Comparison of ENCODE assay signal across 11 cellular contexts in the genomic region with DNA sequence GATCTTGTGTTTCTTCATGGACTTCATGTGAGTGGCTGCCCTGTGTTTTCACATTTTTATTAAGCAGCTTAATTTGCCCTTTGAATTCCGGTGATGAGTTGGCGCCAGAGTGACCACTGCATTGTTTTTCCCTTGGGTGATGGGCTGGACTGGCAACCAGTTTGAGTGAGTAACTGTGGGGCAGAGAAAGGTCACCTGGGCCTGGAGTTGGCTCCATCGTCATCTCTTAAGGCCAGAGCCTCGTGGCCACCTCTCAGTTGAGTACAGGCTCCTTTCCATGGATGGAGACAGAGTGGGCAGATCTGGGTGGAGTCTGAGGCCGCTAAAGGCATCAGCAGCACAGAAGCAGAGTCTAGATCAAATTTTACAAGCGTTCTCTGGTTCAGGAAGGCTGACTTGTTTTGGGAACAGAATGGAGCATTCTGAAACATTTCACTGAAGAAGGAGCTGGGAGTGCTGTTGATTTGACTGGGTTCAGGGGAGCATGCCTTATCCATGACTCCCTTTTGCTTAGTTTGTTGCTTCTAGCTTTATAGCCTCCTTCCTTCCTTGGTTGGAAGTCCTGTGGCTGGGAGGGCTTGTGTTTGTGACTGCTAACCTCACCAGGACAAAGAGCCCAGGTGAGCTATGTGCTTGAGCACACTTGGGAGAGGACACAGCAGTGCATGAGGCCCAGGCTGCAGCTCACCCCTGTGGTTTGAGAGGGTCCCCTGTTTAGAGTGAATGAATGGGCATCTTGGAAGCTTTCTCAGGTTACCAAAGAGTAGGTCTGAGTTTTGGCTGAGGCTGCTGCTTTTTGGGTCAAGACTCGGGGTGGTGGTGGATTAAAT. TPM values are rescaled to one million over a fixed set of nuclear protein-coding genes. Genes with fewer than 3 reads are reported as not detected.
DNase-seq lines count a peak whose midpoint lies in the region; ATAC-seq and TF ChIP-seq lines count a peak whose summit lies in the region.
"Had no signal": no experiment of that assay in that cellular context is flagged by ENCODE, and none has a peak within 500 bp of the region (broad histone marks: within the 10 kb centered on the region; RNA-seq: fewer than 3 reads in every experiment).

No MANE protein-coding gene starts in this region.

- no peak overlapping the region for H3K4ac ChIP-seq in IMR-90 (ENCODE audit: low read depth, low read length)

- H3K9me3 ChIP-seq in CD4-positive, alpha-beta T cell (ENCODE audit: control insufficient read depth, low read length), result no peaks in the 10 kb centered on the region
- no peaks in the 10 kb centered on the region for H3K9me3 ChIP-seq in IMR-90 (ENCODE audit: control insufficient read depth, insufficient read depth, low read length)
- no peaks in the 10 kb centered on the region for H3K9me3 ChIP-seq in neural progenitor cell (ENCODE audit: low read depth)
- H3K9me3 ChIP-seq in hepatocyte (ENCODE audit: low read depth), result no peaks in the 10 kb centered on the region
- H3K9me3 ChIP-seq: esophagus squamous epithelium had no signal

- H4K8ac ChIP-seq in IMR-90 (ENCODE audit: low read depth in 2 of 2, low read length in 2 of 2), result no peak overlapping the region

- H4K5ac ChIP-seq in IMR-90 (ENCODE audit: low read depth, low read length), result no peak overlapping the region

- no peak for DNase-seq in CD4-positive, alpha-beta T cell
- DNase-seq in IMR-90 (peak; percentile 23), dermis microvascular lymphatic vessel endothelial cell (ENCODE audit: low read depth in 2 of 2) (peak; percentile 70 to 91), neural progenitor cell (ENCODE audit: low spot score) (no peak), HUDEP-2 (lab: John Stamatoyannopoulos, UW; ENCODE audit: unreplicated experiment in 76 of 76) (no peak), hepatocyte (ENCODE audit: low spot score) (no peak), AG08395 (ENCODE audit: low spot score) (no peak)
- DNase-seq: activated CD4-positive, alpha-beta T cell treated with anti-CD3 and anti-CD28 coated beads for 4 hours; activated effector memory CD4-positive, alpha-beta T cell treated with anti-CD3 and anti-CD28 coated beads, Interleukin-2, amount 50 U/mL, for 16 hours; esophagus squamous epithelium had no signal

- no peak for TF ChIP-seq CTCF in CD4-positive, alpha-beta T cell (IDR thresholded peaks at IDR 0.05)
- TF ChIP-seq CTCF in IMR-90 (conservative IDR thresholded peaks at IDR 0.05; ENCODE audit: low read depth, low read length) (no peak), neural progenitor cell (IDR thresholded peaks at IDR 0.05) (no peak), hepatocyte (IDR thresholded peaks at IDR 0.05; ENCODE audit: poor library complexity) (no peak)

- H3K27ac ChIP-seq in CD4-positive, alpha-beta T cell (ENCODE audit: low read depth, low read length), result no peak overlapping the region
- H3K27ac ChIP-seq in IMR-90 (ENCODE audit: insufficient read depth, low read length) (no peak overlapping the region), neural progenitor cell (no peak overlapping the region), hepatocyte (no peak overlapping the region)

- TF ChIP-seq POLR2A in IMR-90 (IDR thresholded peaks at IDR 0.05; ENCODE audit: low read depth, low read length), result no peak

- no peak overlapping the region for H4K91ac ChIP-seq in IMR-90 (ENCODE audit: insufficient read depth, low read depth, low read length)

- H2AK5ac ChIP-seq in IMR-90 (ENCODE audit: low read depth, low read length), result no peak overlapping the region; the same call in 1 of the 2 replicates

- peaks cover 23% of the 10 kb centered on the region for H3K9me1 ChIP-seq in IMR-90 (ENCODE audit: insufficient read depth, low read length)

- no peak overlapping the region for H3K4me3 ChIP-seq in IMR-90 (ENCODE audit: insufficient read depth, low read depth, low read length)
- no peak overlapping the region for H3K4me3 ChIP-seq in neural progenitor cell
- no peak overlapping the region for H3K4me3 ChIP-seq in hepatocyte
- H3K4me3 ChIP-seq: esophagus squamous epithelium had no signal

- H3K79me1 ChIP-seq in IMR-90 (ENCODE audit: low read depth in 1 of 2, low read length in 2 of 2), result peaks cover 24 to 86% of the 10 kb centered on the region in 2 experiments

- CTCF ChIA-PET in CD4-positive, alpha-beta T cell (lab: Charles Lee), result interaction anchor here (1.4 kb wide), 1 partner anchor 10 kb away, joined by 6 read pairs; no protein-coding TSS in a partner anchor
- CTCF ChIA-PET in IMR-90 (lab: Yijun Ruan, JAX), result no interaction called here

- H2BK5ac ChIP-seq in IMR-90 (ENCODE audit: low read depth, low read length, poor library complexity, severe bottlenecking), result peak overlapping the region; percentile 4

- H3K4me3 Mint-ChIP-seq in CD4-positive, alpha-beta T cell, result no peak overlapping the region
- H3K4me3 Mint-ChIP-seq in neural progenitor cell, result no peak overlapping the region

- no peak overlapping the region for H3K18ac ChIP-seq in IMR-90 (ENCODE audit: low read depth, low read length)

- no peak overlapping the region for H2AK9ac ChIP-seq in IMR-90 (replicated peaks; ENCODE audit: low read depth, low read length, poor library complexity)

- no peaks in the 10 kb centered on the region for H3K9me2 ChIP-seq in hepatocyte (replicated peaks; ENCODE audit: insufficient read depth)

- no peak overlapping the region for H2BK15ac ChIP-seq in IMR-90 (ENCODE audit: low read depth, low read length)

- H3K4me2 ChIP-seq in IMR-90 (ENCODE audit: low read depth, low read length), result no peak overlapping the region
- H3K4me2 ChIP-seq in neural progenitor cell, result no peak overlapping the region
- no peak overlapping the region for H3K4me2 ChIP-seq in hepatocyte

- H3K27ac Mint-ChIP-seq in CD4-positive, alpha-beta T cell, result peak overlapping the region; percentile 85
- H3K27ac Mint-ChIP-seq in neural progenitor cell, result peak overlapping the region; percentile 34

- H3K36me3 ChIP-seq in IMR-90 (ENCODE audit: control insufficient read depth, insufficient read depth, low read length) (0 out of 2 replicates have a peak, but pooled peaks cover 3% of the 10 kb centered on the region), neural progenitor cell (no peaks in the 10 kb centered on the region), hepatocyte (replicated peaks; ENCODE audit: insufficient read depth, low read depth) (no peaks in the 10 kb centered on the region)

- H3K27me3 Mint-ChIP-seq in CD4-positive, alpha-beta T cell, result no peaks in the 10 kb centered on the region
- H3K27me3 Mint-ChIP-seq in neural progenitor cell (ENCODE audit: insufficient read depth, low read depth), result no peaks in the 10 kb centered on the region

- H3K36me3 Mint-ChIP-seq in CD4-positive, alpha-beta T cell (ENCODE audit: low read depth), result peaks cover 46% of the 10 kb centered on the region
- peaks cover 39% of the 10 kb centered on the region for H3K36me3 Mint-ChIP-seq in neural progenitor cell

- 0 out of 2 replicates have a peak overlapping the region, but pooled peaks have one; percentile 17 for H3K14ac ChIP-seq in IMR-90 (replicated peaks; ENCODE audit: low read depth, low read length)

- no peaks in the 10 kb centered on the region for H3K27me3 ChIP-seq in CD4-positive, alpha-beta T cell (ENCODE audit: control insufficient read depth, insufficient read depth, low read length)
- H3K27me3 ChIP-seq in IMR-90 (ENCODE audit: control insufficient read depth, insufficient read depth, low read length) (no peaks in the 10 kb centered on the region), neural progenitor cell (no peaks in the 10 kb centered on the region), hepatocyte (no peaks in the 10 kb centered on the region)
- H3K27me3 ChIP-seq: esophagus squamous epithelium had no signal

- peaks cover 96% of the 10 kb centered on the region for H3K79me2 ChIP-seq in neural progenitor cell (ENCODE audit: low read depth)
- peaks cover 100% of the 10 kb centered on the region for H3K79me2 ChIP-seq in hepatocyte

- H3K9ac ChIP-seq in IMR-90 (ENCODE audit: low read depth, low read length) (no peak overlapping the region), neural progenitor cell (no peak overlapping the region)

- H3K4me1 ChIP-seq in IMR-90 (ENCODE audit: control insufficient read depth, insufficient read depth, low read length), result peaks cover 11% of the 10 kb centered on the region
- peaks cover 27% of the 10 kb centered on the region for H3K4me1 ChIP-seq in neural progenitor cell
- H3K4me1 ChIP-seq in hepatocyte (ENCODE audit: insufficient read depth), result peaks cover 21% of the 10 kb centered on the region

- H4K20me1 ChIP-seq in IMR-90 (ENCODE audit: insufficient read depth, low read length), result peaks cover 73% of the 10 kb centered on the region
- peaks cover 100% of the 10 kb centered on the region for H4K20me1 ChIP-seq in neural progenitor cell (ENCODE audit: low read depth)
- peaks cover 85% of the 10 kb centered on the region for H4K20me1 ChIP-seq in hepatocyte (ENCODE audit: insufficient read depth, poor library complexity, severe bottlenecking)

- H2BK20ac ChIP-seq in IMR-90 (ENCODE audit: low read depth, low read length), result no peak overlapping the region

- peaks cover 10% of the 10 kb centered on the region for H3F3A ChIP-seq in neural progenitor cell (ENCODE audit: low read depth)

- H3K23ac ChIP-seq in IMR-90 (ENCODE audit: low read depth, low read length), result no peak overlapping the region

- ATAC-seq in CD4-positive, alpha-beta T cell (ENCODE audit: poor library complexity), result no peak
- ATAC-seq in IMR-90 (ENCODE audit: low read depth) (peak; percentile 48), GM19397 (IDR thresholded peaks at IDR 0.05; ENCODE audit: unreplicated experiment) (no peak)

- intact Hi-C loops in CD4-positive, alpha-beta T cell (cut with DNase I, micrococcal nuclease), result no loop called here
- intact Hi-C loops in IMR-90 (cut with micrococcal nuclease), result no loop called here

- dilution Hi-C loops in IMR-90 (cut with HindIII; ENCODE audit: low sequenced_read_pairs, unreplicated experiment), result no loop called here

- H2AFZ ChIP-seq in IMR-90 (replicated peaks; ENCODE audit: low read length, poor library complexity), result no peak overlapping the region
- H2AFZ ChIP-seq in neural progenitor cell (replicated peaks), result no peak overlapping the region
- H2AFZ ChIP-seq in hepatocyte, result no peak overlapping the region

- no peaks in the 10 kb centered on the region for H3K9me3 Mint-ChIP-seq in CD4-positive, alpha-beta T cell
- H3K9me3 Mint-ChIP-seq in neural progenitor cell, result no peaks in the 10 kb centered on the region

- no peak overlapping the region for H3K56ac ChIP-seq in IMR-90 (ENCODE audit: extremely low read depth, insufficient read depth, low read length)

- no CpG with 5 or more reads among the region's 7 CpGs for WGBS in IMR-90 (ENCODE audit: extremely low coverage in 2 of 2, insufficient read length in 1 of 2), 2 experiments
- WGBS in hepatocyte (ENCODE audit: low lambda C conversion rate, missing lambda C conversion rate), result 74% methylated on average over 7 of the region's 7 CpGs

- BruUV-seq in IMR-90 (replicated peaks; lab: Mats Ljungman, UMichigan), result no TSS peak

- H3K4me1 Mint-ChIP-seq in CD4-positive, alpha-beta T cell (ENCODE audit: low read depth), result peaks cover 65% of the 10 kb centered on the region
- H3K4me1 Mint-ChIP-seq in neural progenitor cell, result peaks cover 59% of the 10 kb centered on the region

- H2BK120ac ChIP-seq in IMR-90 (ENCODE audit: low read depth, low read length), result no peak overlapping the region

- in situ Hi-C loops in IMR-90 (cut with MboI; ENCODE audit: low sequenced_read_pairs), result no loop called here

- POLR2A ChIA-PET in CD4-positive, alpha-beta T cell (lab: Charles Lee), result no interaction called here
- POLR2A ChIA-PET in IMR-90 (lab: Charles Lee; ENCODE audit: unreplicated experiment), result no interaction called here

- TF ChIP-seq RAD21 in IMR-90 (IDR thresholded peaks at IDR 0.05; ENCODE audit: low read length), result no peak

RNA-seq across cellular contexts. Expression of a gene that starts 7.8 kb away (rescaled TPM):
- total RNA-seq in CD4-positive, alpha-beta T cell, result 10 to 100 TPM; 60.0 to 64.8 TPM
- total RNA-seq in IMR-90 (2012; rRNA removed) (28.9 and 30.8 TPM in 2 replicates), dermis microvascular lymphatic vessel endothelial cell (95.9 and 127 TPM in 2 replicates), neural progenitor cell (ENCODE audit: low replicate concordance) (35.5 and 36.0 TPM in 2 replicates), hepatocyte (42.2 and 50.4 TPM in 2 replicates)
- polyA plus RNA-seq in IMR-90 (2012; rRNA removed) (43.0 and 44.6 TPM in 2 replicates), hepatocyte (38.8 and 41.3 TPM in 2 replicates)
- 30.9 and 40.0 TPM in 2 replicates for polyA plus RNA-seq in IMR-90 (2012; cell fraction: cytosol; rRNA removed)
- 36.1 and 42.1 TPM in 2 replicates for polyA plus RNA-seq in IMR-90 (2012; cell fraction: nucleus; rRNA removed; ENCODE audit: low replicate concordance)

RNA-seq across cellular contexts. Expression of a gene that starts 42.8 kb away (rescaled TPM):
- total RNA-seq in CD4-positive, alpha-beta T cell, result under 1 TPM; 0.77 to 0.87 TPM
- total RNA-seq in IMR-90 (2012; rRNA removed) (2.5 and 3.6 TPM in 2 replicates), dermis microvascular lymphatic vessel endothelial cell (0.51 and 0.77 TPM in 2 replicates), neural progenitor cell (ENCODE audit: low replicate concordance) (2.1 and 2.9 TPM in 2 replicates), hepatocyte (1.8 and 2.7 TPM in 2 replicates)
- polyA plus RNA-seq in IMR-90 (2012; rRNA removed) (4.0 TPM in 2 replicates), hepatocyte (4.8 and 5.3 TPM in 2 replicates)
- polyA plus RNA-seq in IMR-90 (2012; cell fraction: cytosol; rRNA removed), result 2.3 and 3.7 TPM in 2 replicates
- 4.6 and 6.6 TPM in 2 replicates for polyA plus RNA-seq in IMR-90 (2012; cell fraction: nucleus; rRNA removed; ENCODE audit: low replicate concordance)

RNA-seq across cellular contexts. Expression of a gene that starts 46.3 kb away (rescaled TPM):
- total RNA-seq in CD4-positive, alpha-beta T cell, result 1 to 10 TPM; 1.2 to 1.5 TPM
- total RNA-seq in IMR-90 (2012; rRNA removed) (not detected in 2 replicates), dermis microvascular lymphatic vessel endothelial cell (under 0.01 and 0.13 TPM in 2 replicates), neural progenitor cell (ENCODE audit: low replicate concordance) (0.43 and 2.0 TPM in 2 replicates), hepatocyte (not detected in 2 replicates)
- polyA plus RNA-seq in IMR-90 (2012; rRNA removed) (0.10 TPM in 1 of 2 replicates, not detected in the other), hepatocyte (1.0 and 1.4 TPM in 2 replicates)
- polyA plus RNA-seq in IMR-90 (2012; cell fraction: cytosol; rRNA removed), result 0.18 and 0.21 TPM in 2 replicates
- polyA plus RNA-seq in IMR-90 (2012; cell fraction: nucleus; rRNA removed; ENCODE audit: low replicate concordance), result not detected in 2 replicates
- total RNA-seq: esophagus squamous epithelium had no signal

Comparison
In these comparisons a context has a peak if more than half of its experiments do, and no peak if none do; other contexts are left out.
1. DNase-seq: peak in IMR-90 (single experiment) and dermis microvascular lymphatic vessel endothelial cell (2 of 2); none in CD4-positive, alpha-beta T cell (0 of 10), neural progenitor cell (single experiment), HUDEP-2 (0 of 76), hepatocyte (single experiment) and AG08395 (single experiment).